1 cellular context compared by ENCODE assay signal in the genomic region with DNA sequence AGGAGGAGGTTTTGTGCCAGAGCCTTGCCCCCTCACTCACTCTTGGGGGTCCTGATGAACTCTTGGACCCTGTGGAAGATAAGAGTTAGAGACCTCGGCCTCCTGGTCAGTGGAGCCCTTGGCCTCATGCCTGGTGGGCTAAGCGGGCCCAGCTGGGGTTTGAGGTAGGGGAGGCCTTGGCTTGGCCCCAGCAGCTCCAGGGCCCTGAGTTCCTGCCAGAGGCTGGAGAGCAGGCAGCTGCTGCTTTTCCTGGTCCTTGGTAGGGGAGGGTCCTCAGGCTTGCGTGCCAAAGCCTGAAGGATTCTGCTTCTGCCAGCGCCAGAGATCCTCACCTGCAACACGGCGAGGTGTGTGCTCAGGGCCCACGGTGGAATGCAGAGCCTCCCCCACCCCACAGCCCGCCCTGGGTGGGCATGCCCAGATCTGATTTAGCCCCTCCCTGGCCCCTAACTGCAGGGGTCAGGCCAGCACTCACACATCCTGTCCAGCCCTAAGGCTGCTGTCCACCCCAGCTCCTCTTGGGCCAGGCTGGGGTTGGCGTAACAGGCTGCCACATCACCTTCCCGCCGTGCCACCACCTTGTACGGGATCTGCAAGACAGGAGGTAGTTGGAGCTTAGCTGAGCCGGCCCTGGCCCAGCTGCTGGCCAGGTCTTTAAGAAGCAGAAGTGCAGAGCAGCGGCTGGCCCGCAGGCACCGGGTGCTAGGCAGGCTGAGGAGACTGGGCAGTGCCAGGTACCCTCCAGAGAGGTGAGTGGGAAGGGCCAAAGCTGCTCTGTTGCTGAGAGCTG.
A peak's percentile ranks its signal among the peaks of the same experiment; 100 is the strongest.
TF ChIP-seq lines count a peak whose summit lies in the region.

No MANE protein-coding gene starts in this region.

TF ChIP-seq in K562, 482 proteins besides CTCF, POLR2A, EP300 and RAD21:
- TF ChIP-seq, protein P1, sequence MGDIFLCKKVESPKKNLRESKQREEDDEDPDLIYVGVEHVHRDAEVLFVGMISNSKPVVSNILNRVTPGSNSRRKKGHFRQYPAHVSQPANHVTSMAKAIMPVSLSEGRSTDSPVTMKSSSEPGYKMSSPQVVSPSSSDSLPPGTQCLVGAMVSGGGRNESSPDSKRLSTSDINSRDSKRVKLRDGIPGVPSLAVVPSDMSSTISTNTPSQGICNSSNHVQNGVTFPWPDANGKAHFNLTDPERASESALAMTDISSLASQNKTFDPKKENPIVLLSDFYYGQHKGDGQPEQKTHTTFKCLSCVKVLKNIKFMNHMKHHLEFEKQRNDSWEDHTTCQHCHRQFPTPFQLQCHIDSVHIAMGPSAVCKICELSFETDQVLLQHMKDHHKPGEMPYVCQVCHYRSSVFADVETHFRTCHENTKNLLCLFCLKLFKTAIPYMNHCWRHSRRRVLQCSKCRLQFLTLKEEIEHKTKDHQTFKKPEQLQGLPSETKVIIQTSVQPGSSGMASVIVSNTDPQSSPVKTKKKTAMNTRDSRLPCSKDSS (IDR thresholded peaks at IDR 0.05; ENCODE audit: low read depth, partially characterized antibody), result no peak
- no peak for TF ChIP-seq ZNF764 (CRISPR knock-in tag; IDR thresholded peaks at IDR 0.05; ENCODE audit: low read depth)
- peak; percentile 51 for TF ChIP-seq RBM22 (IDR thresholded peaks at IDR 0.05; ENCODE audit: low read depth, low read length, poor library complexity, severe bottlenecking)
- no peak for TF ChIP-seq EWSR1 (IDR thresholded peaks at IDR 0.05; ENCODE audit: borderline replicate concordance, low read depth, partially characterized antibody)
- peak; percentile 75 for TF ChIP-seq POLR2G (IDR thresholded peaks at IDR 0.05; ENCODE audit: low read depth, low read length)
- TF ChIP-seq GATAD2A (IDR thresholded peaks at IDR 0.05), result no peak
- TF ChIP-seq SMARCE1 (IDR thresholded peaks at IDR 0.05), result no peak
- no peak for TF ChIP-seq STAT6 (CRISPR knock-in tag; IDR thresholded peaks at IDR 0.05)
- TF ChIP-seq RBFOX2 (IDR thresholded peaks at IDR 0.05; ENCODE audit: low read depth, low read length), result peak; percentile 59
- TF ChIP-seq, protein P2, sequence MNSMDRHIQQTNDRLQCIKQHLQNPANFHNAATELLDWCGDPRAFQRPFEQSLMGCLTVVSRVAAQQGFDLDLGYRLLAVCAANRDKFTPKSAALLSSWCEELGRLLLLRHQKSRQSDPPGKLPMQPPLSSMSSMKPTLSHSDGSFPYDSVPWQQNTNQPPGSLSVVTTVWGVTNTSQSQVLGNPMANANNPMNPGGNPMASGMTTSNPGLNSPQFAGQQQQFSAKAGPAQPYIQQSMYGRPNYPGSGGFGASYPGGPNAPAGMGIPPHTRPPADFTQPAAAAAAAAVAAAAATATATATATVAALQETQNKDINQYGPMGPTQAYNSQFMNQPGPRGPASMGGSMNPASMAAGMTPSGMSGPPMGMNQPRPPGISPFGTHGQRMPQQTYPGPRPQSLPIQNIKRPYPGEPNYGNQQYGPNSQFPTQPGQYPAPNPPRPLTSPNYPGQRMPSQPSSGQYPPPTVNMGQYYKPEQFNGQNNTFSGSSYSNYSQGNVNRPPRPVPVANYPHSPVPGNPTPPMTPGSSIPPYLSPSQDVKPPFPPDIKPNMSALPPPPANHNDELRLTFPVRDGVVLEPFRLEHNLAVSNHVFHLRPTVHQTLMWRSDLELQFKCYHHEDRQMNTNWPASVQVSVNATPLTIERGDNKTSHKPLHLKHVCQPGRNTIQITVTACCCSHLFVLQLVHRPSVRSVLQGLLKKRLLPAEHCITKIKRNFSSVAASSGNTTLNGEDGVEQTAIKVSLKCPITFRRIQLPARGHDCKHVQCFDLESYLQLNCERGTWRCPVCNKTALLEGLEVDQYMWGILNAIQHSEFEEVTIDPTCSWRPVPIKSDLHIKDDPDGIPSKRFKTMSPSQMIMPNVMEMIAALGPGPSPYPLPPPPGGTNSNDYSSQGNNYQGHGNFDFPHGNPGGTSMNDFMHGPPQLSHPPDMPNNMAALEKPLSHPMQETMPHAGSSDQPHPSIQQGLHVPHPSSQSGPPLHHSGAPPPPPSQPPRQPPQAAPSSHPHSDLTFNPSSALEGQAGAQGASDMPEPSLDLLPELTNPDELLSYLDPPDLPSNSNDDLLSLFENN (IDR thresholded peaks at IDR 0.05; ENCODE audit: low read depth in 2 of 2, low read length in 2 of 2), result no peak
- TF ChIP-seq ZNF436 (CRISPR knock-in tag; IDR thresholded peaks at IDR 0.05), result no peak
- no peak for TF ChIP-seq ZNF696 (CRISPR knock-in tag; conservative IDR thresholded peaks at IDR 0.05)
- TF ChIP-seq ZNF121 (CRISPR knock-in tag; conservative IDR thresholded peaks at IDR 0.05), result no peak
- no peak for TF ChIP-seq RAD51 (IDR thresholded peaks at IDR 0.05; ENCODE audit: borderline replicate concordance, low read depth)
- TF ChIP-seq TFAP4 (CRISPR knock-in tag; IDR thresholded peaks at IDR 0.05; ENCODE audit: borderline replicate concordance), result no peak
- no peak for TF ChIP-seq CREB3L1 (IDR thresholded peaks at IDR 0.05; ENCODE audit: borderline replicate concordance, low read depth)
- TF ChIP-seq GATA2 (CRISPR knock-in tag; IDR thresholded peaks at IDR 0.05), result no peak
- no peak for TF ChIP-seq TSC22D4 (tag; IDR thresholded peaks at IDR 0.05)
- TF ChIP-seq IFI16 (CRISPR knock-in tag; IDR thresholded peaks at IDR 0.05), result no peak
